Comparison of ENCODE assay signal across 9 cellular contexts in genomic region chr12:19893514-19893913, GRCh38.
A peak's percentile ranks its signal among the peaks of the same experiment; 100 is the strongest.
DNase-seq lines count a peak whose midpoint lies in the region; ATAC-seq, FAIRE-seq and TF ChIP-seq lines count a peak whose summit lies in the region.
"Had no signal": no experiment of that assay in that cellular context is flagged by ENCODE, and none has a peak within 500 bp of the region (broad histone marks: within the 10 kb centered on the region; RNA-seq: fewer than 3 reads in every experiment).

No MANE protein-coding gene starts in this region.

- H3K27ac ChIP-seq in mesendoderm (ENCODE audit: low read depth, low read length): no peak overlapping the region
- no peak overlapping the region for H3K27ac ChIP-seq in naive thymus-derived CD4-positive, alpha-beta T cell (ENCODE audit: low read depth, low read length)

- no peaks in the 10 kb centered on the region for H3K79me2 ChIP-seq in mesendoderm (ENCODE audit: control insufficient read depth, insufficient read depth, low read length)

- H3K4me3 ChIP-seq in bronchial epithelial cell (ENCODE audit: low read depth, low read length) (no peak overlapping the region), mesendoderm (ENCODE audit: low read length) (no peak overlapping the region)
- H3K4me3 ChIP-seq in naive thymus-derived CD4-positive, alpha-beta T cell (ENCODE audit: low read length): no peak overlapping the region

- no peak overlapping the region for H2AK5ac ChIP-seq in mesendoderm (ENCODE audit: low read length)

- H2BK15ac ChIP-seq in mesendoderm (replicated peaks; ENCODE audit: low read depth): no peak overlapping the region

- H3K36me3 ChIP-seq in bronchial epithelial cell (ENCODE audit: control insufficient read depth, insufficient read depth, low read length) (no peaks in the 10 kb centered on the region), mesendoderm (ENCODE audit: control insufficient read depth, insufficient read depth, low read length) (no peaks in the 10 kb centered on the region)
- H3K36me3 ChIP-seq in naive thymus-derived CD4-positive, alpha-beta T cell (ENCODE audit: control insufficient read depth in 2 of 3, insufficient read depth in 3 of 3, low read length in 3 of 3): no peaks in the 10 kb centered on the region

- no peaks in the 10 kb centered on the region for H3K79me1 ChIP-seq in mesendoderm (ENCODE audit: low read length)

- POLR2A ChIA-PET in activated CD4-positive, alpha-beta memory T cell treated with anti-CD3 and anti-CD28 coated beads for 36 hours (lab: Charles Lee): interaction anchor here (0.7 to 1.8 kb wide), 4 partner anchors 44 to 94 kb away, joined by 3 to 5 read pairs (median 5); no protein-coding TSS in a partner anchor
- POLR2A ChIA-PET in naive thymus-derived CD4-positive, alpha-beta T cell (lab: Charles Lee): no interaction called here

- no peak for ATAC-seq in naive thymus-derived CD4-positive, alpha-beta T cell

- peaks cover 20% of the 10 kb centered on the region for H3K4me1 Mint-ChIP-seq in activated CD4-positive, alpha-beta memory T cell treated with anti-CD3 and anti-CD28 coated beads for 36 hours (ENCODE audit: low read depth)
- H3K4me1 Mint-ChIP-seq in naive thymus-derived CD4-positive, alpha-beta T cell: no peaks in the 10 kb centered on the region
- H3K4me1 Mint-ChIP-seq: neural crest cell had no signal

- H3K9me3 ChIP-seq in naive thymus-derived CD4-positive, alpha-beta T cell (ENCODE audit: control insufficient read depth in 2 of 3, low read length in 3 of 3): no peaks in the 10 kb centered on the region

- no peak overlapping the region for H3K4me2 ChIP-seq in mesendoderm (ENCODE audit: low read length)

- H4K5ac ChIP-seq in mesendoderm (ENCODE audit: low read length): no peak overlapping the region

- H3K9ac ChIP-seq in mesendoderm (ENCODE audit: low read length): no peak overlapping the region

- DNase-seq in EH (ENCODE audit: low read depth) (peak; percentile 53), bronchial epithelial cell (ENCODE audit: low read depth) (peak; percentile 29), mesendoderm (peak; percentile 32)
- no peak for DNase-seq in activated CD8-positive, alpha-beta memory T cell treated with anti-CD3 and anti-CD28 coated beads for 24 hours
- DNase-seq in activated CD4-positive, alpha-beta memory T cell treated with anti-CD3 and anti-CD28 coated beads for 36 hours: no peak
- no peak for DNase-seq in activated CD8-positive, alpha-beta memory T cell treated with anti-CD3 and anti-CD28 coated beads, Interleukin-2, amount 50 U/mL, for 4 hours
- DNase-seq in naive thymus-derived CD4-positive, alpha-beta T cell: no peak

- no peaks in the 10 kb centered on the region for H3K36me3 Mint-ChIP-seq in activated CD4-positive, alpha-beta memory T cell treated with anti-CD3 and anti-CD28 coated beads for 36 hours
- H3K36me3 Mint-ChIP-seq in naive thymus-derived CD4-positive, alpha-beta T cell: no peaks in the 10 kb centered on the region

- no peak overlapping the region for H3K4me3 Mint-ChIP-seq in activated CD4-positive, alpha-beta memory T cell treated with anti-CD3 and anti-CD28 coated beads for 36 hours
- no peak overlapping the region for H3K4me3 Mint-ChIP-seq in naive thymus-derived CD4-positive, alpha-beta T cell
- H3K4me3 Mint-ChIP-seq: neural crest cell had no signal

- H2BK5ac ChIP-seq in mesendoderm (ENCODE audit: low read length): no peak overlapping the region

- no peak overlapping the region for H3K18ac ChIP-seq in mesendoderm (ENCODE audit: low read length)

- no peak overlapping the region for H2BK120ac ChIP-seq in mesendoderm (ENCODE audit: low read depth, low read length)

- no peak overlapping the region for H3K56ac ChIP-seq in mesendoderm (ENCODE audit: low read length)

- CTCF ChIA-PET in activated CD4-positive, alpha-beta memory T cell treated with anti-CD3 and anti-CD28 coated beads for 36 hours (lab: Charles Lee): interaction anchor here (0.6 to 2.3 kb wide), 6 partner anchors 14 to 251 kb away, joined by 3 to 11 read pairs (median 4); no protein-coding TSS in a partner anchor
- CTCF ChIA-PET in naive thymus-derived CD4-positive, alpha-beta T cell (lab: Charles Lee): no interaction called here

- intact Hi-C loops in activated CD4-positive, alpha-beta memory T cell treated with anti-CD3 and anti-CD28 coated beads for 36 hours (cut with micrococcal nuclease): loop anchor here (5.0 kb wide), 1 partner anchor 156 kb away; no protein-coding TSS in a partner anchor
- intact Hi-C loops in naive thymus-derived CD4-positive, alpha-beta T cell (cut with micrococcal nuclease): no loop called here

- H3K9me3 Mint-ChIP-seq in activated CD4-positive, alpha-beta memory T cell treated with anti-CD3 and anti-CD28 coated beads for 36 hours: no peaks in the 10 kb centered on the region
- H3K9me3 Mint-ChIP-seq in naive thymus-derived CD4-positive, alpha-beta T cell: peaks cover 0 to 2% (median 0%) of the 10 kb centered on the region in 11 donors
- H3K9me3 Mint-ChIP-seq: neural crest cell had no signal

- FAIRE-seq in bronchial epithelial cell (lab: Jason Lieb, UNC): no peak

- peak; percentile 13; the same call in 1 of the 2 replicates for TF ChIP-seq CTCF in LNCAP (IDR thresholded peaks at IDR 0.05)
- TF ChIP-seq CTCF in bronchial epithelial cell (IDR thresholded peaks at IDR 0.05; ENCODE audit: insufficient read depth, low read length, severe bottlenecking): peak; percentile 20

- H3K4me1 ChIP-seq in mesendoderm (ENCODE audit: control insufficient read depth, low read depth, low read length): no peaks in the 10 kb centered on the region
- no peaks in the 10 kb centered on the region for H3K4me1 ChIP-seq in naive thymus-derived CD4-positive, alpha-beta T cell (ENCODE audit: control insufficient read depth in 2 of 2, insufficient read depth in 2 of 2, low read length in 2 of 2)

- H4K8ac ChIP-seq in mesendoderm (ENCODE audit: low read depth, low read length): no peak overlapping the region

- H3K27me3 ChIP-seq in bronchial epithelial cell (ENCODE audit: control insufficient read depth, insufficient read depth, low read length) (no peaks in the 10 kb centered on the region), mesendoderm (ENCODE audit: insufficient read depth, low read length, poor library complexity) (no peaks in the 10 kb centered on the region)
- H3K27me3 ChIP-seq in naive thymus-derived CD4-positive, alpha-beta T cell (ENCODE audit: control insufficient read depth in 2 of 2, insufficient read depth in 2 of 2, low read length in 2 of 2): no peaks in the 10 kb centered on the region

- no peak overlapping the region for H3K27ac Mint-ChIP-seq in activated CD4-positive, alpha-beta memory T cell treated with anti-CD3 and anti-CD28 coated beads for 36 hours
- H3K27ac Mint-ChIP-seq in naive thymus-derived CD4-positive, alpha-beta T cell: no peak overlapping the region

- no peak overlapping the region for H3K23ac ChIP-seq in mesendoderm (ENCODE audit: low read length)

- H3K27me3 Mint-ChIP-seq in activated CD4-positive, alpha-beta memory T cell treated with anti-CD3 and anti-CD28 coated beads for 36 hours: no peaks in the 10 kb centered on the region
- H3K27me3 Mint-ChIP-seq in naive thymus-derived CD4-positive, alpha-beta T cell: no peaks in the 10 kb centered on the region

- H3K4ac ChIP-seq in mesendoderm (ENCODE audit: low read depth, low read length): no peak overlapping the region

- no CpG with 5 or more reads among the region's 1 CpG for WGBS in mesendoderm (ENCODE audit: extremely low coverage, insufficient coverage, low lambda C conversion rate)

Comparison
In these comparisons a context has a peak if more than half of its experiments do, and no peak if none do; other contexts are left out.
1. DNase-seq: peak in EH (single experiment), bronchial epithelial cell (single experiment) and mesendoderm (single experiment); none in activated CD8-positive, alpha-beta memory T cell treated with anti-CD3 and anti-CD28 coated beads for 24 hours (single experiment), activated CD4-positive, alpha-beta memory T cell treated with anti-CD3 and anti-CD28 coated beads for 36 hours (single experiment), activated CD8-positive, alpha-beta memory T cell treated with anti-CD3 and anti-CD28 coated beads, Interleukin-2, amount 50 U/mL, for 4 hours (single experiment) and naive thymus-derived CD4-positive, alpha-beta T cell (0 of 9).